1 cellular context compared by ENCODE assay signal in genomic region chr13:25874064-25874737, GRCh38.
TF ChIP-seq lines count a peak whose summit lies in the region.

No MANE protein-coding gene starts in this region.

TF ChIP-seq in SK-N-SH, 30 proteins besides CTCF, POLR2A, EP300 and RAD21 (continued from another document):
- TF ChIP-seq USF2 (IDR thresholded peaks at IDR 0.05; ENCODE audit: borderline replicate concordance, low read depth, low read length) (no peak), ELF1 (IDR thresholded peaks at IDR 0.05) (no peak), TEAD4 (IDR thresholded peaks at IDR 0.05; ENCODE audit: borderline replicate concordance, insufficient read depth) (no peak)
